Comparison of ENCODE assay signal across 9 cellular contexts in the genomic region with DNA sequence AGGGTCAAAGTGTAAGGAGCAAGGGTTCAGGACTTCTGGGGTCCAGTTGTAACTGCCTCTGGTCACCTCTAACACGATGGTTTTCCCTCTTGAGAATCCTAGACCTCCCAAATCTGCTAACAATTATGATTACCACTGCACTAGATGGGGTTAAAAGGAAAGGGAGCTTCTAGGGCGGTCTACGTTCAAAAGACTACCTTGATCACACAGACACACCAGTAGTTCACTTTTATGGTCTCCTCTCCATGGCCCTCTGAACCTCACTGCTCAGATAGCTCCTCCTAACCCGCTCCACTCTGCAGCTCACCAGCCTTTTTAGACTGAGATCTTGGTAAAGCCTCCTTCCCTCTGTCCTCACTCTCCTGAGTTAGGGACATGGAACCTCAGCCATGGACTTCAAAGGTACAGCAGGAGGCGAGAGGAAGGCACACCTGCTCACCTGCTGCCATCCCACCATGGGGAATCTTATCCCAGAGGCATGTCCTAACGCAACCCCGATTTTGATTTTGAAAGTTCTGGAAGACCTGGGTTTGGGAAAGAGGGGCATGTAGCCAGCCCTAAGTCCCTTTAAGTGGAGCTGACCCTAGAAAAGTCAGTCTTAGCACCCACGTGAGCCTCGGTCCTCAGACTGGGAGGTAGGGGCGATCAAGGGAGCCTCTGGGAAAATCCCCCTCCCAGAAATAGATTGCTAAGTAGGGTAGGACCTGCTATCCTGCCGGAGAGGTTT. TPM values are rescaled to one million over a fixed set of nuclear protein-coding genes. Genes with fewer than 3 reads are reported as not detected.
DNase-seq lines count a peak whose midpoint lies in the region; ATAC-seq and TF ChIP-seq lines count a peak whose summit lies in the region.
"Had no signal": no experiment of that assay in that cellular context is flagged by ENCODE, and none has a peak within 500 bp of the region (broad histone marks: within the 10 kb centered on the region; RNA-seq: fewer than 3 reads in every experiment).

No MANE protein-coding gene starts in this region.

- no peak overlapping the region for H2AFZ ChIP-seq in mesenchymal stem cell (ENCODE audit: low read depth, low read length)

- no peak overlapping the region for H2BK5ac ChIP-seq in mesenchymal stem cell (ENCODE audit: low read depth, low read length, poor library complexity, severe bottlenecking)

- no peak overlapping the region for H3K4ac ChIP-seq in mesenchymal stem cell (ENCODE audit: low read depth in 1 of 2, low read length in 2 of 2)

- no peak overlapping the region for H4K91ac ChIP-seq in mesenchymal stem cell (ENCODE audit: low read length)

- peak overlapping the region; percentile 70 for H3K4me2 ChIP-seq in mesenchymal stem cell (ENCODE audit: low read length, poor library complexity, severe bottlenecking)

- peaks cover 3% of the 10 kb centered on the region for H3K27me3 ChIP-seq in cardiac muscle cell
- no peaks in the 10 kb centered on the region for H3K27me3 ChIP-seq in mesenchymal stem cell (ENCODE audit: control insufficient read depth in 1 of 2, insufficient read depth in 1 of 2, low read length in 2 of 2)

- no peak overlapping the region for H3K14ac ChIP-seq in mesenchymal stem cell (ENCODE audit: low read length in 2 of 2)

- H3K9ac ChIP-seq in mesenchymal stem cell (ENCODE audit: low read length) = peak overlapping the region; percentile 47

- no peak for TF ChIP-seq CTCF in cardiac muscle cell (IDR thresholded peaks at IDR 0.05; ENCODE audit: low read depth, low read length)
- TF ChIP-seq CTCF in astrocyte of the spinal cord (IDR thresholded peaks at IDR 0.05; ENCODE audit: low read depth, low read length) = no peak

- H2BK15ac ChIP-seq in mesenchymal stem cell (ENCODE audit: low read depth, poor library complexity, severe bottlenecking) = no peak overlapping the region

- DNase-seq in cardiac muscle cell (ENCODE audit: low read depth in 1 of 2, low spot score in 1 of 2) (no peak), left ventricle myocardium superior (no peak), astrocyte of the spinal cord (ENCODE audit: low read depth, low spot score) (no peak), mesenchymal stem cell (no peak), mesenteric fat pad (ENCODE audit: low spot score) (no peak)

- H4K8ac ChIP-seq in mesenchymal stem cell (ENCODE audit: low read length) = no peak overlapping the region

- H2AK5ac ChIP-seq in mesenchymal stem cell (ENCODE audit: low read length, severe bottlenecking) = peak overlapping the region; percentile 63

- no peak overlapping the region for H3K23ac ChIP-seq in mesenchymal stem cell (ENCODE audit: low read length in 2 of 2)

- peaks cover 12% of the 10 kb centered on the region for H3K79me1 ChIP-seq in mesenchymal stem cell (replicated peaks; ENCODE audit: low read length, poor library complexity, severe bottlenecking)

- H2BK120ac ChIP-seq in mesenchymal stem cell (ENCODE audit: low read depth, low read length) = no peak overlapping the region

- H3K18ac ChIP-seq in mesenchymal stem cell (ENCODE audit: low read depth in 1 of 2, low read length in 2 of 2) = no peak overlapping the region

- H3K36me3 ChIP-seq in cardiac muscle cell = peaks cover 10% of the 10 kb centered on the region
- peaks cover 6 to 13% of the 10 kb centered on the region in 2 experiments for H3K36me3 ChIP-seq in mesenchymal stem cell (ENCODE audit: control insufficient read depth in 1 of 2, insufficient read depth in 2 of 2, low read depth in 1 of 2, low read length in 2 of 2)
- no peaks in the 10 kb centered on the region for H3K36me3 ChIP-seq in urinary bladder (ENCODE audit: insufficient read depth)

- H3K4me3 ChIP-seq in cardiac muscle cell = peak overlapping the region; percentile 73
- peak overlapping the region; percentile 2 for H3K4me3 ChIP-seq in astrocyte of the spinal cord (ENCODE audit: low read depth, low read length)
- H3K4me3 ChIP-seq in mesenchymal stem cell (ENCODE audit: insufficient read depth in 1 of 2, low read depth in 1 of 2, low read length in 2 of 2) = peak overlapping the region; percentile 58 to 70
- H3K4me3 ChIP-seq in urinary bladder (ENCODE audit: low read depth, low read length) = peak overlapping the region; percentile 81

- 56% methylated on average over 10 of the region's 11 CpGs for WGBS in mesenchymal stem cell
- WGBS in urinary bladder = 44% methylated on average over 11 of the region's 11 CpGs

- peaks cover 30% of the 10 kb centered on the region for H3K4me1 ChIP-seq in cardiac muscle cell (ENCODE audit: low read depth)
- H3K4me1 ChIP-seq in mesenchymal stem cell (ENCODE audit: control insufficient read depth, insufficient read depth, low read depth, low read length) = peaks cover 28% of the 10 kb centered on the region
- peaks cover 3% of the 10 kb centered on the region for H3K4me1 ChIP-seq in urinary bladder (ENCODE audit: insufficient read depth)

- H3K9me3 ChIP-seq in cardiac muscle cell (ENCODE audit: low read depth) = no peaks in the 10 kb centered on the region
- H3K9me3 ChIP-seq in mesenchymal stem cell (ENCODE audit: control insufficient read depth, low read length) = no peaks in the 10 kb centered on the region

- H3K27ac ChIP-seq in cardiac muscle cell = peak overlapping the region; percentile 92
- peak overlapping the region; percentile 88 for H3K27ac ChIP-seq in mesenchymal stem cell (ENCODE audit: low read length, poor library complexity, severe bottlenecking)
- peak overlapping the region; percentile 78 for H3K27ac ChIP-seq in urinary bladder (ENCODE audit: low read depth)

- intact Hi-C loops in left ventricle myocardium superior (cut with micrococcal nuclease) = no loop called here

- in situ Hi-C loops in astrocyte of the spinal cord (cut with HindIII; ENCODE audit: low sequenced_read_pairs) = no loop called here

- ATAC-seq in left ventricle myocardium superior (no peak), HG03520 (IDR thresholded peaks at IDR 0.05; ENCODE audit: unreplicated experiment) (no peak), HG03469 (IDR thresholded peaks at IDR 0.05; ENCODE audit: unreplicated experiment) (no peak)

- H2BK12ac ChIP-seq in mesenchymal stem cell (ENCODE audit: low read length in 2 of 2) = no peak overlapping the region

RNA-seq across cellular contexts. Expression of a gene that starts 1.4 kb away (rescaled TPM):
- total RNA-seq in cardiac muscle cell (143 and 154 TPM in 2 replicates), left ventricle myocardium superior (57.0 TPM), urinary bladder (9.8 TPM), mesenteric fat pad (80.6 TPM)
- polyA plus RNA-seq in cardiac muscle cell (49.5 and 77.0 TPM in 2 replicates), urinary bladder (67.1 TPM)
- 13.0 TPM for polyA plus RNA-seq in mesenchymal stem cell (2013, experiment 1 of 2)
- 11.8 TPM for polyA plus RNA-seq in mesenchymal stem cell (2013, experiment 2 of 2)

RNA-seq across cellular contexts. Expression of a gene that starts 3.8 kb away (rescaled TPM):
- 0.46 and 1.2 TPM in 2 replicates for total RNA-seq in cardiac muscle cell
- 1.3 and 2.4 TPM in 2 replicates for polyA plus RNA-seq in cardiac muscle cell
- 0.20 TPM for total RNA-seq in left ventricle myocardium superior
- polyA plus RNA-seq in mesenchymal stem cell (2013, experiment 1 of 2) = 0.46 TPM
- 0.40 TPM for polyA plus RNA-seq in mesenchymal stem cell (2013, experiment 2 of 2)
- total RNA-seq in urinary bladder = 0.37 TPM
- 0.42 TPM for polyA plus RNA-seq in urinary bladder
- total RNA-seq in mesenteric fat pad = 2.2 TPM
- total RNA-seq: T-helper 1 cell treated with Interleukin-12 subunit alpha and Interleukin-12 subunit beta and Interleukin-4 antibody, amounts not matched to agents 30 ng/mL and 1 ng/mL, for 36 hours had no signal

RNA-seq across cellular contexts. Expression of a gene that starts 26.9 kb away (rescaled TPM):
- total RNA-seq in cardiac muscle cell (32.9 and 41.7 TPM in 2 replicates), left ventricle myocardium superior (23.1 TPM), urinary bladder (43.9 TPM), mesenteric fat pad (81.1 TPM)
- polyA plus RNA-seq in cardiac muscle cell (26.4 and 31.6 TPM in 2 replicates), urinary bladder (27.9 TPM)
- polyA plus RNA-seq in mesenchymal stem cell (2013, experiment 1 of 2) = 30.1 TPM
- 27.5 TPM for polyA plus RNA-seq in mesenchymal stem cell (2013, experiment 2 of 2)
- total RNA-seq: T-helper 1 cell treated with Interleukin-12 subunit alpha and Interleukin-12 subunit beta and Interleukin-4 antibody, amounts not matched to agents 30 ng/mL and 1 ng/mL, for 36 hours had no signal

RNA-seq across cellular contexts. Expression of a gene that starts 39.4 kb away (rescaled TPM):
- total RNA-seq in cardiac muscle cell (not detected in 2 replicates), left ventricle myocardium superior (not detected), urinary bladder (not detected), mesenteric fat pad (not detected)
- polyA plus RNA-seq in cardiac muscle cell (not detected in 2 replicates), urinary bladder (not detected)
- polyA plus RNA-seq in mesenchymal stem cell (2013, experiment 1 of 2) = not detected
- polyA plus RNA-seq in mesenchymal stem cell (2013, experiment 2 of 2) = not detected
- total RNA-seq: T-helper 1 cell treated with Interleukin-12 subunit alpha and Interleukin-12 subunit beta and Interleukin-4 antibody, amounts not matched to agents 30 ng/mL and 1 ng/mL, for 36 hours had no signal

RNA-seq across cellular contexts. Expression of a gene that starts 54.9 kb away (rescaled TPM):
- total RNA-seq in cardiac muscle cell (not detected in 2 replicates), left ventricle myocardium superior (not detected), urinary bladder (not detected), mesenteric fat pad (0.39 TPM)
- polyA plus RNA-seq in cardiac muscle cell (not detected in 2 replicates), urinary bladder (0.06 TPM)
- not detected for polyA plus RNA-seq in mesenchymal stem cell (2013, experiment 1 of 2)
- polyA plus RNA-seq in mesenchymal stem cell (2013, experiment 2 of 2) = not detected
- total RNA-seq: T-helper 1 cell treated with Interleukin-12 subunit alpha and Interleukin-12 subunit beta and Interleukin-4 antibody, amounts not matched to agents 30 ng/mL and 1 ng/mL, for 36 hours had no signal

Comparison
In these comparisons a context has a peak if more than half of its experiments do, and no peak if none do; other contexts are left out.
1. H3K4me3 ChIP-seq: peak in every context shown above with its lines; median percentile 81 in urinary bladder; 73 in cardiac muscle cell; 64 in mesenchymal stem cell; 2 in astrocyte of the spinal cord.